Comparison of ENCODE assay signal across 1 cellular context in the genomic region with DNA sequence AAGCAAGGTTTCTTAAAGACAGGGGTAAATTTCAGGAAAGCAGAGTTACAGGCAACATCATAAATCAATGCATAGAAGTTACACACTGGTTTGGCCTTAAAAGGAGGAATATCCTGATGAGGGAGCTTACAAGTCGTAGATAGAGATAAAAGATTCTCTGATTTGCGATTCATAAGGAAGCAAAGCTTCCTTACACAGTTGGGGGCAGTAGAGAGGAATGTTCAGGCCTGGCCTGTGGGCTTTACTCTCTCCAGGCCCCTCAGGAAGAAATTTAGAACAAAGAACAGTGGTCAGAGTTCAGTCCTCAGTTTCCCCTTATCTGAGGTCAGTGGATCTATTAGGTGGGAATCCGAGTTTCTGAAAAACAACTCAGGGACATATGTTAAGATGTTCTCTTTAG.
TF ChIP-seq lines count a peak whose summit lies in the region.

No MANE protein-coding gene starts in this region.

TF ChIP-seq in WTC11, 78 proteins besides CTCF, POLR2A, EP300 and RAD21:
- no peak for TF ChIP-seq RELA (CRISPR knock-in tag; IDR thresholded peaks at IDR 0.05; ENCODE audit: borderline replicate concordance)
- TF ChIP-seq ZNF671 (CRISPR knock-in tag; IDR thresholded peaks at IDR 0.05): no peak
- TF ChIP-seq, protein P1, sequence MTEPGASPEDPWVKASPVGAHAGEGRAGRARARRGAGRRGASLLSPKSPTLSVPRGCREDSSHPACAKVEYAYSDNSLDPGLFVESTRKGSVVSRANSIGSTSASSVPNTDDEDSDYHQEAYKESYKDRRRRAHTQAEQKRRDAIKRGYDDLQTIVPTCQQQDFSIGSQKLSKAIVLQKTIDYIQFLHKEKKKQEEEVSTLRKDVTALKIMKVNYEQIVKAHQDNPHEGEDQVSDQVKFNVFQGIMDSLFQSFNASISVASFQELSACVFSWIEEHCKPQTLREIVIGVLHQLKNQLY (CRISPR knock-in tag; IDR thresholded peaks at IDR 0.05): no peak
- TF ChIP-seq ZBTB21 (CRISPR knock-in tag; IDR thresholded peaks at IDR 0.05; ENCODE audit: borderline replicate concordance): no peak
- no peak for TF ChIP-seq MXD4 (CRISPR knock-in tag; IDR thresholded peaks at IDR 0.05; ENCODE audit: borderline replicate concordance)
- no peak for TF ChIP-seq KAT7 (CRISPR knock-in tag; IDR thresholded peaks at IDR 0.05; ENCODE audit: borderline replicate concordance)
- TF ChIP-seq RORB (CRISPR knock-in tag; IDR thresholded peaks at IDR 0.05): no peak
- TF ChIP-seq, protein P2, sequence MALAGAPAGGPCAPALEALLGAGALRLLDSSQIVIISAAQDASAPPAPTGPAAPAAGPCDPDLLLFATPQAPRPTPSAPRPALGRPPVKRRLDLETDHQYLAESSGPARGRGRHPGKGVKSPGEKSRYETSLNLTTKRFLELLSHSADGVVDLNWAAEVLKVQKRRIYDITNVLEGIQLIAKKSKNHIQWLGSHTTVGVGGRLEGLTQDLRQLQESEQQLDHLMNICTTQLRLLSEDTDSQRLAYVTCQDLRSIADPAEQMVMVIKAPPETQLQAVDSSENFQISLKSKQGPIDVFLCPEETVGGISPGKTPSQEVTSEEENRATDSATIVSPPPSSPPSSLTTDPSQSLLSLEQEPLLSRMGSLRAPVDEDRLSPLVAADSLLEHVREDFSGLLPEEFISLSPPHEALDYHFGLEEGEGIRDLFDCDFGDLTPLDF (CRISPR knock-in tag; IDR thresholded peaks at IDR 0.05): no peak
- TF ChIP-seq, protein P3, sequence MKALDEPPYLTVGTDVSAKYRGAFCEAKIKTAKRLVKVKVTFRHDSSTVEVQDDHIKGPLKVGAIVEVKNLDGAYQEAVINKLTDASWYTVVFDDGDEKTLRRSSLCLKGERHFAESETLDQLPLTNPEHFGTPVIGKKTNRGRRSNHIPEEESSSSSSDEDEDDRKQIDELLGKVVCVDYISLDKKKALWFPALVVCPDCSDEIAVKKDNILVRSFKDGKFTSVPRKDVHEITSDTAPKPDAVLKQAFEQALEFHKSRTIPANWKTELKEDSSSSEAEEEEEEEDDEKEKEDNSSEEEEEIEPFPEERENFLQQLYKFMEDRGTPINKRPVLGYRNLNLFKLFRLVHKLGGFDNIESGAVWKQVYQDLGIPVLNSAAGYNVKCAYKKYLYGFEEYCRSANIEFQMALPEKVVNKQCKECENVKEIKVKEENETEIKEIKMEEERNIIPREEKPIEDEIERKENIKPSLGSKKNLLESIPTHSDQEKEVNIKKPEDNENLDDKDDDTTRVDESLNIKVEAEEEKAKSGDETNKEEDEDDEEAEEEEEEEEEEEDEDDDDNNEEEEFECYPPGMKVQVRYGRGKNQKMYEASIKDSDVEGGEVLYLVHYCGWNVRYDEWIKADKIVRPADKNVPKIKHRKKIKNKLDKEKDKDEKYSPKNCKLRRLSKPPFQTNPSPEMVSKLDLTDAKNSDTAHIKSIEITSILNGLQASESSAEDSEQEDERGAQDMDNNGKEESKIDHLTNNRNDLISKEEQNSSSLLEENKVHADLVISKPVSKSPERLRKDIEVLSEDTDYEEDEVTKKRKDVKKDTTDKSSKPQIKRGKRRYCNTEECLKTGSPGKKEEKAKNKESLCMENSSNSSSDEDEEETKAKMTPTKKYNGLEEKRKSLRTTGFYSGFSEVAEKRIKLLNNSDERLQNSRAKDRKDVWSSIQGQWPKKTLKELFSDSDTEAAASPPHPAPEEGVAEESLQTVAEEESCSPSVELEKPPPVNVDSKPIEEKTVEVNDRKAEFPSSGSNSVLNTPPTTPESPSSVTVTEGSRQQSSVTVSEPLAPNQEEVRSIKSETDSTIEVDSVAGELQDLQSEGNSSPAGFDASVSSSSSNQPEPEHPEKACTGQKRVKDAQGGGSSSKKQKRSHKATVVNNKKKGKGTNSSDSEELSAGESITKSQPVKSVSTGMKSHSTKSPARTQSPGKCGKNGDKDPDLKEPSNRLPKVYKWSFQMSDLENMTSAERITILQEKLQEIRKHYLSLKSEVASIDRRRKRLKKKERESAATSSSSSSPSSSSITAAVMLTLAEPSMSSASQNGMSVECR (CRISPR knock-in tag; IDR thresholded peaks at IDR 0.05; ENCODE audit: borderline replicate concordance): no peak
- TF ChIP-seq ZNF416 (CRISPR knock-in tag; IDR thresholded peaks at IDR 0.05): no peak
